21 cellular contexts compared by ENCODE assay signal in genomic region chr1:15636436-15636835, GRCh38. TPM values are rescaled to one million over a fixed set of nuclear protein-coding genes. Genes with fewer than 3 reads are reported as not detected.
A peak's percentile ranks its signal among the peaks of the same experiment; 100 is the strongest.
DNase-seq lines count a peak whose midpoint lies in the region; ATAC-seq, FAIRE-seq and TF ChIP-seq lines count a peak whose summit lies in the region.
"Had no signal": no experiment of that assay in that cellular context is flagged by ENCODE, and none has a peak within 500 bp of the region (broad histone marks: within the 10 kb centered on the region; RNA-seq: fewer than 3 reads in every experiment).

No MANE protein-coding gene starts in this region.

- POLR2A ChIA-PET in HepG2 (lab: Yijun Ruan, JAX) = interaction anchor here (1.0 kb wide), 1 partner anchor 110 kb away, joined by 3 read pairs; the partner anchor contains the start of gene DNAJC16

- H2AFZ ChIP-seq in HepG2 (ENCODE audit: low read length) = no peak overlapping the region

- no peak overlapping the region for H3K4me3 Mint-ChIP-seq in activated naive CD8-positive, alpha-beta T cell treated with anti-CD3 and anti-CD28 coated beads for 36 hours
- H3K4me3 Mint-ChIP-seq: B cell; CD4-positive, CD25-positive, alpha-beta regulatory T cell; CD8-positive, alpha-beta T cell had no signal

- WGBS in HepG2 (ENCODE audit: low lambda C conversion rate) = 100% methylated on average over 3 of the region's 4 CpGs
- WGBS in right lobe of liver (ENCODE audit: insufficient coverage, low coverage, low lambda C conversion rate, missing lambda C conversion rate) = no CpG with 5 or more reads among the region's 4 CpGs
- 43 to 84% (median 47%) methylated on average over 4 of the region's 4 CpGs for WGBS in psoas muscle, 3 donors
- WGBS in heart right ventricle, 2 donors = 92% methylated on average over 4 of the region's 4 CpGs

- no peak for FAIRE-seq in HepG2 (lab: Jason Lieb, UNC)
- FAIRE-seq: A204.1, G401.6, GM12892, H54 had no signal

- no peak for TF ChIP-seq POLR2A in HepG2 (IDR thresholded peaks at IDR 0.05; ENCODE audit: insufficient read depth in 1 of 2, low read depth in 2 of 2, low read length in 2 of 2)
- no peak for TF ChIP-seq POLR2A in right lobe of liver (IDR thresholded peaks at IDR 0.05)

- H3K4me2 ChIP-seq in HepG2 (ENCODE audit: low read depth, low read length) = no peak overlapping the region
- H3K4me2 ChIP-seq: BLaER1 had no signal

- H3K9me3 ChIP-seq in HepG2 (ENCODE audit: low read length) (no peaks in the 10 kb centered on the region), right lobe of liver (no peaks in the 10 kb centered on the region), psoas muscle (no peaks in the 10 kb centered on the region), subcutaneous abdominal adipose tissue (ENCODE audit: control insufficient read depth in 5 of 5, low read length in 5 of 5) (no peaks in the 10 kb centered on the region), heart right ventricle (no peaks in the 10 kb centered on the region)
- H3K9me3 ChIP-seq: BLaER1, Caco-2, HAP-1 had no signal

- H3K9ac ChIP-seq in HepG2 (ENCODE audit: insufficient read depth, low read depth, low read length) (no peak overlapping the region), subcutaneous abdominal adipose tissue (ENCODE audit: low read length in 5 of 5) (no peak overlapping the region)
- H3K9ac ChIP-seq: BLaER1 had no signal

- no peaks in the 10 kb centered on the region for H3K9me3 Mint-ChIP-seq in activated naive CD8-positive, alpha-beta T cell treated with anti-CD3 and anti-CD28 coated beads for 36 hours
- H3K9me3 Mint-ChIP-seq: CD4-positive, CD25-positive, alpha-beta regulatory T cell; CD8-positive, alpha-beta T cell had no signal

- H3K4me1 ChIP-seq in HepG2 (ENCODE audit: insufficient read depth, low read length) (no peaks in the 10 kb centered on the region), right lobe of liver (no peaks in the 10 kb centered on the region), psoas muscle (peaks cover 20% of the 10 kb centered on the region), subcutaneous abdominal adipose tissue (ENCODE audit: control insufficient read depth in 5 of 5, insufficient read depth in 5 of 5, low read length in 5 of 5) (peaks cover 0 to 26% (median 14%) of the 10 kb centered on the region in 5 donors), heart right ventricle (no peaks in the 10 kb centered on the region)
- H3K4me1 ChIP-seq: BLaER1, Caco-2, HAP-1 had no signal

- H3K4me1 Mint-ChIP-seq in activated naive CD8-positive, alpha-beta T cell treated with anti-CD3 and anti-CD28 coated beads for 36 hours = no peaks in the 10 kb centered on the region
- H3K4me1 Mint-ChIP-seq: B cell had no signal

- in situ Hi-C loops in HepG2 (cut with HindIII; ENCODE audit: extremely low pct_ligation_motif_present, low pct_unique_long_range_greater_than_20kb) = no loop called here

- H3K27ac Mint-ChIP-seq in activated naive CD8-positive, alpha-beta T cell treated with anti-CD3 and anti-CD28 coated beads for 36 hours = no peak overlapping the region
- H3K27ac Mint-ChIP-seq: B cell; CD8-positive, alpha-beta T cell had no signal

- peaks cover 27% of the 10 kb centered on the region for H3K36me3 Mint-ChIP-seq in activated naive CD8-positive, alpha-beta T cell treated with anti-CD3 and anti-CD28 coated beads for 36 hours

- ATAC-seq in HepG2 (no peak), right lobe of liver (no peak), psoas muscle (peak; percentile 55 to 91 (median 80)), heart right ventricle (no peak)
- ATAC-seq: CD8-positive, alpha-beta T cell had no signal

- DNase-seq in HepG2 (ENCODE audit: low spot score) = no peak
- DNase-seq in right lobe of liver = no peak
- DNase-seq in psoas muscle = peak in 1 of 2 donors; percentile 56
- no peak for DNase-seq in heart right ventricle
- DNase-seq in activated naive CD8-positive, alpha-beta T cell treated with anti-CD3 and anti-CD28 coated beads for 36 hours = no peak
- DNase-seq: Caco-2; CD4-positive, CD25-positive, alpha-beta regulatory T cell; CD8-positive, alpha-beta T cell; DMS153; DND-41; GOT3 had no signal

- intact Hi-C loops in HepG2 (cut with micrococcal nuclease; ENCODE audit: unreplicated experiment) (no loop called here), right lobe of liver (cut with DNase I) (no loop called here), psoas muscle (cut with DNase I) (no loop called here), heart right ventricle (cut with DNase I) (no loop called here)

- no peaks in the 10 kb centered on the region for H3K27me3 Mint-ChIP-seq in activated naive CD8-positive, alpha-beta T cell treated with anti-CD3 and anti-CD28 coated beads for 36 hours
- H3K27me3 Mint-ChIP-seq: B cell; CD4-positive, CD25-positive, alpha-beta regulatory T cell had no signal

- no peak for TF ChIP-seq CTCF in HepG2 (CRISPR knock-in tag; IDR thresholded peaks at IDR 0.05)
- no peak for TF ChIP-seq CTCF in right lobe of liver (IDR thresholded peaks at IDR 0.05)
- TF ChIP-seq CTCF in psoas muscle (IDR thresholded peaks at IDR 0.05) = no peak
- no peak for TF ChIP-seq CTCF in heart right ventricle (IDR thresholded peaks at IDR 0.05)

- H3K27ac ChIP-seq in HepG2 (ENCODE audit: extremely low read length, insufficient read depth, low read length) (no peak overlapping the region), right lobe of liver (no peak overlapping the region), psoas muscle (peak overlapping the region; percentile 73), subcutaneous abdominal adipose tissue (ENCODE audit: low read depth, low read length) (peak overlapping the region; percentile 0), heart right ventricle (no peak overlapping the region)
- H3K27ac ChIP-seq: 22Rv1, BLaER1, C4-2B had no signal

- no peaks in the 10 kb centered on the region for H3K27me3 ChIP-seq in HepG2 (ENCODE audit: control insufficient read depth in 1 of 2, insufficient read depth in 2 of 2, low read length in 2 of 2)
- H3K27me3 ChIP-seq in right lobe of liver = no peaks in the 10 kb centered on the region
- H3K27me3 ChIP-seq in psoas muscle (ENCODE audit: insufficient read depth in 3 of 3, low read length in 2 of 3) = no peaks in the 10 kb centered on the region
- no peaks in the 10 kb centered on the region for H3K27me3 ChIP-seq in subcutaneous abdominal adipose tissue (ENCODE audit: control insufficient read depth in 5 of 5, insufficient read depth in 4 of 5, low read length in 5 of 5)
- H3K27me3 ChIP-seq in heart right ventricle = no peaks in the 10 kb centered on the region
- H3K27me3 ChIP-seq: BLaER1 had no signal

- H3K79me2 ChIP-seq in HepG2 (ENCODE audit: insufficient read depth, low read length) = peaks cover 4% of the 10 kb centered on the region

- H3K36me3 ChIP-seq in HepG2 (replicated peaks in 1 of 2; ENCODE audit: control insufficient read depth in 1 of 2, insufficient read depth in 2 of 2, low read length in 2 of 2) (peaks cover 46 to 97% of the 10 kb centered on the region in 2 experiments), right lobe of liver (peaks cover 9 to 100% (median 56%) of the 10 kb centered on the region in 4 donors), psoas muscle (ENCODE audit: insufficient read depth in 1 of 2, low read depth in 1 of 2) (peaks cover 15 to 100% of the 10 kb centered on the region in 2 donors), subcutaneous abdominal adipose tissue (ENCODE audit: control insufficient read depth in 5 of 5, insufficient read depth in 5 of 5, low read length in 5 of 5) (peaks cover 32 to 88% (median 71%) of the 10 kb centered on the region in 5 donors), heart right ventricle (peaks cover 0 to 100% (median 62%) of the 10 kb centered on the region in 9 donors)

- H3K4me3 ChIP-seq in HepG2 (replicated peaks in 1 of 3; ENCODE audit: insufficient read depth in 1 of 3, low read depth in 2 of 3, low read length in 3 of 3) = no peak overlapping the region
- H3K4me3 ChIP-seq in right lobe of liver = no peak overlapping the region
- no peak overlapping the region for H3K4me3 ChIP-seq in psoas muscle
- no peak overlapping the region for H3K4me3 ChIP-seq in subcutaneous abdominal adipose tissue (ENCODE audit: low read depth in 1 of 5, low read length in 5 of 5)
- H3K4me3 ChIP-seq in heart right ventricle = no peak overlapping the region
- H3K4me3 ChIP-seq: BLaER1, HAP-1 had no signal

- TF ChIP-seq EP300 in HepG2 (IDR thresholded peaks at IDR 0.05; ENCODE audit: low read depth in 2 of 2, low read length in 2 of 2) = no peak
- TF ChIP-seq EP300 in HepG2 (CRISPR knock-in tag; IDR thresholded peaks at IDR 0.05; ENCODE audit: borderline replicate concordance) = no peak

- CTCF ChIA-PET in HepG2 (lab: Yijun Ruan, JAX; ENCODE audit: low intra/inter-chr PET ratio, low total read pairs) = no interaction called here

- no peak for TF ChIP-seq RAD21 in HepG2 (CRISPR knock-in tag; IDR thresholded peaks at IDR 0.05)

- no TSS peak for BruUV-seq in HepG2 (replicated peaks; lab: Mats Ljungman, UMichigan)

- 0 out of 2 replicates have a peak, but pooled peaks cover 3% of the 10 kb centered on the region for H4K20me1 ChIP-seq in HepG2 (ENCODE audit: insufficient read depth, low read length)

RNA-seq across cellular contexts. Expression of gene DDI2, which starts 19.2 kb away (rescaled TPM):
- total RNA-seq in HepG2 (2016; rRNA removed; fragmentation: Illumina TruSeq; extraction: Trizol) (25.7 and 34.0 TPM in 2 replicates), right lobe of liver (10 to 100 TPM; 24.9 to 70.0 (median 42.9) TPM), psoas muscle (10 to 100 TPM; 23.8 to 80.2 (median 39.5) TPM), heart right ventricle (10 to 100 TPM; 17.7 to 29.6 (median 24.7) TPM)
- 5.9 and 7.5 TPM in 2 replicates for total RNA-seq in HepG2 (2016; cell fraction: cytosol; rRNA removed; fragmentation: Illumina TruSeq; extraction: Trizol; ENCODE audit: low read depth)
- 26.2 and 32.2 TPM in 2 replicates for total RNA-seq in HepG2 (2016; cell fraction: insoluble cytoplasmic fraction; rRNA removed; fragmentation: Illumina TruSeq; extraction: Trizol)
- total RNA-seq in HepG2 (2016; cell fraction: membrane; rRNA removed; fragmentation: Illumina TruSeq; extraction: Trizol) = 11.2 and 13.9 TPM in 2 replicates
- total RNA-seq in HepG2 (2016; cell fraction: nucleus; rRNA removed; fragmentation: Illumina TruSeq; extraction: Trizol) = 41.5 and 50.4 TPM in 2 replicates
- polyA plus RNA-seq in HepG2 (2011; rRNA removed) (8.5 and 10.1 TPM in 2 replicates), psoas muscle (10 to 100 TPM in 2 of 3 donors, 1 to 10 TPM in 1; 4.8 to 35.4 (median 18.7) TPM), heart right ventricle (10 to 100 TPM in 1 of 2 donors, 1 to 10 TPM in 1; 2.1 to 10.8 TPM)
- polyA plus RNA-seq in HepG2 (2011; cell fraction: cytosol; rRNA removed) = 5.5 and 7.7 TPM in 2 replicates
- polyA plus RNA-seq in HepG2 (2011; cell fraction: nucleus; rRNA removed) = 19.8 and 23.2 TPM in 2 replicates
- 19.5 and 23.0 TPM in 2 replicates for polyA plus RNA-seq in HepG2 (2012)
- 1.1 and 1.3 TPM in 2 replicates for polyA plus RNA-seq in HepG2 (2016; cell fraction: cytosol; fragmentation: Illumina TruSeq; extraction: Trizol; ENCODE audit: low read depth)
- 22.9 and 23.8 TPM in 2 replicates for polyA plus RNA-seq in HepG2 (2016; cell fraction: insoluble cytoplasmic fraction; fragmentation: Illumina TruSeq; extraction: Trizol; ENCODE audit: low read depth)
- polyA plus RNA-seq in HepG2 (2016; cell fraction: membrane; fragmentation: Illumina TruSeq; extraction: Trizol; ENCODE audit: low read depth) = 2.7 and 3.3 TPM in 2 replicates
- polyA plus RNA-seq in HepG2 (2016; cell fraction: nucleus; fragmentation: Illumina TruSeq; extraction: Trizol; ENCODE audit: insufficient read depth, low read depth) = 23.7 and 25.3 TPM in 2 replicates
- polyA minus RNA-seq in HepG2 (2011; rRNA and poly(A)+ RNA removed; ENCODE audit: low replicate concordance) = 38.4 and 51.6 TPM in 2 replicates
- 15.5 and 15.8 TPM in 2 replicates for polyA minus RNA-seq in HepG2 (2011; cell fraction: cytosol; rRNA and poly(A)+ RNA removed)
- polyA minus RNA-seq in HepG2 (2011; cell fraction: nucleus; rRNA and poly(A)+ RNA removed) = 118 and 145 TPM in 2 replicates
- 10 to 100 TPM; 45.4 to 45.9 TPM for total RNA-seq in activated naive CD8-positive, alpha-beta T cell treated with anti-CD3 and anti-CD28 coated beads for 36 hours

RNA-seq across cellular contexts. Expression of gene PLEKHM2, which starts 47.7 kb away (rescaled TPM):
- total RNA-seq in HepG2 (2016; rRNA removed; fragmentation: Illumina TruSeq; extraction: Trizol) (16.0 and 16.5 TPM in 2 replicates), right lobe of liver (10 to 100 TPM; 15.6 to 27.9 (median 20.2) TPM), psoas muscle (100 to 1,000 TPM; 137 to 177 (median 156) TPM), heart right ventricle (100 to 1,000 TPM in 1 of 10 donors, 10 to 100 TPM in 9; 69.0 to 106 (median 81.0) TPM)
- total RNA-seq in HepG2 (2016; cell fraction: cytosol; rRNA removed; fragmentation: Illumina TruSeq; extraction: Trizol; ENCODE audit: low read depth) = 8.1 TPM in 2 replicates
- 13.6 and 18.8 TPM in 2 replicates for total RNA-seq in HepG2 (2016; cell fraction: insoluble cytoplasmic fraction; rRNA removed; fragmentation: Illumina TruSeq; extraction: Trizol)
- 24.3 and 24.5 TPM in 2 replicates for total RNA-seq in HepG2 (2016; cell fraction: membrane; rRNA removed; fragmentation: Illumina TruSeq; extraction: Trizol)
- 11.3 and 15.4 TPM in 2 replicates for total RNA-seq in HepG2 (2016; cell fraction: nucleus; rRNA removed; fragmentation: Illumina TruSeq; extraction: Trizol)
- polyA plus RNA-seq in HepG2 (2011; rRNA removed) (27.3 and 34.0 TPM in 2 replicates), psoas muscle (100 to 1,000 TPM in 1 of 3 donors, 10 to 100 TPM in 2; 78.1 to 167 (median 86.8) TPM), heart right ventricle (10 to 100 TPM; 63.7 to 72.9 TPM)
- polyA plus RNA-seq in HepG2 (2011; cell fraction: cytosol; rRNA removed) = 18.9 and 29.3 TPM in 2 replicates
- polyA plus RNA-seq in HepG2 (2011; cell fraction: nucleus; rRNA removed) = 58.0 and 66.7 TPM in 2 replicates
- polyA plus RNA-seq in HepG2 (2012) = 15.7 and 19.3 TPM in 2 replicates
- 8.8 and 9.4 TPM in 2 replicates for polyA plus RNA-seq in HepG2 (2016; cell fraction: cytosol; fragmentation: Illumina TruSeq; extraction: Trizol; ENCODE audit: low read depth)
- polyA plus RNA-seq in HepG2 (2016; cell fraction: insoluble cytoplasmic fraction; fragmentation: Illumina TruSeq; extraction: Trizol; ENCODE audit: low read depth) = 16.1 and 23.7 TPM in 2 replicates
- polyA plus RNA-seq in HepG2 (2016; cell fraction: membrane; fragmentation: Illumina TruSeq; extraction: Trizol; ENCODE audit: low read depth) = 20.7 and 24.2 TPM in 2 replicates
- polyA plus RNA-seq in HepG2 (2016; cell fraction: nucleus; fragmentation: Illumina TruSeq; extraction: Trizol; ENCODE audit: insufficient read depth, low read depth) = 32.6 and 36.7 TPM in 2 replicates
- polyA minus RNA-seq in HepG2 (2011; rRNA and poly(A)+ RNA removed; ENCODE audit: low replicate concordance) = 51.5 and 64.7 TPM in 2 replicates
- 18.3 and 18.9 TPM in 2 replicates for polyA minus RNA-seq in HepG2 (2011; cell fraction: cytosol; rRNA and poly(A)+ RNA removed)
- polyA minus RNA-seq in HepG2 (2011; cell fraction: nucleus; rRNA and poly(A)+ RNA removed) = 8.8 and 9.9 TPM in 2 replicates
- total RNA-seq in activated naive CD8-positive, alpha-beta T cell treated with anti-CD3 and anti-CD28 coated beads for 36 hours = 10 to 100 TPM; 45.4 to 50.6 TPM

RNA-seq across cellular contexts. Expression of gene AGMAT, which starts 51.6 kb away (rescaled TPM):
- total RNA-seq in HepG2 (2016; rRNA removed; fragmentation: Illumina TruSeq; extraction: Trizol) = 174 and 216 TPM in 2 replicates
- 22.0 and 25.2 TPM in 2 replicates for total RNA-seq in HepG2 (2016; cell fraction: cytosol; rRNA removed; fragmentation: Illumina TruSeq; extraction: Trizol; ENCODE audit: low read depth)
- total RNA-seq in HepG2 (2016; cell fraction: insoluble cytoplasmic fraction; rRNA removed; fragmentation: Illumina TruSeq; extraction: Trizol) = 174 and 209 TPM in 2 replicates
- 86.5 and 94.9 TPM in 2 replicates for total RNA-seq in HepG2 (2016; cell fraction: membrane; rRNA removed; fragmentation: Illumina TruSeq; extraction: Trizol)
- 61.7 and 71.0 TPM in 2 replicates for total RNA-seq in HepG2 (2016; cell fraction: nucleus; rRNA removed; fragmentation: Illumina TruSeq; extraction: Trizol)
- polyA plus RNA-seq in HepG2 (2011; rRNA removed) = 52.6 and 59.1 TPM in 2 replicates
- polyA plus RNA-seq in HepG2 (2011; cell fraction: cytosol; rRNA removed) = 56.4 and 64.1 TPM in 2 replicates
- polyA plus RNA-seq in HepG2 (2011; cell fraction: nucleus; rRNA removed) = 19.8 and 21.4 TPM in 2 replicates
- 42.6 and 66.8 TPM in 2 replicates for polyA plus RNA-seq in HepG2 (2012)
- polyA plus RNA-seq in HepG2 (2016; cell fraction: cytosol; fragmentation: Illumina TruSeq; extraction: Trizol; ENCODE audit: low read depth) = 17.9 and 21.4 TPM in 2 replicates
- 174 and 175 TPM in 2 replicates for polyA plus RNA-seq in HepG2 (2016; cell fraction: insoluble cytoplasmic fraction; fragmentation: Illumina TruSeq; extraction: Trizol; ENCODE audit: low read depth)
- 49.4 and 51.3 TPM in 2 replicates for polyA plus RNA-seq in HepG2 (2016; cell fraction: membrane; fragmentation: Illumina TruSeq; extraction: Trizol; ENCODE audit: low read depth)
- polyA plus RNA-seq in HepG2 (2016; cell fraction: nucleus; fragmentation: Illumina TruSeq; extraction: Trizol; ENCODE audit: insufficient read depth, low read depth) = 65.8 and 75.1 TPM in 2 replicates
- polyA minus RNA-seq in HepG2 (2011; rRNA and poly(A)+ RNA removed; ENCODE audit: low replicate concordance) = 29.8 and 85.0 TPM in 2 replicates
- 46.5 and 48.4 TPM in 2 replicates for polyA minus RNA-seq in HepG2 (2011; cell fraction: cytosol; rRNA and poly(A)+ RNA removed)
- 22.0 and 23.9 TPM in 2 replicates for polyA minus RNA-seq in HepG2 (2011; cell fraction: nucleus; rRNA and poly(A)+ RNA removed)
- 10 to 100 TPM; 49.4 to 79.9 (median 66.1) TPM for total RNA-seq in right lobe of liver
- total RNA-seq in psoas muscle = 10 to 100 TPM in 1 of 4 donors, 1 to 10 TPM in 3; 2.6 to 12.6 (median 3.4) TPM
- 1 to 10 TPM; 2.6 to 8.1 (median 7.2) TPM for polyA plus RNA-seq in psoas muscle
- under 1 TPM in 6 of 10 donors, not detected in 4; 0.13 to 0.30 (median 0.24) TPM for total RNA-seq in heart right ventricle
- under 1 TPM in 1 of 2 donors, not detected in 1; 0.06 TPM for polyA plus RNA-seq in heart right ventricle
- 10 to 100 TPM; 25.4 to 26.2 TPM for total RNA-seq in activated naive CD8-positive, alpha-beta T cell treated with anti-CD3 and anti-CD28 coated beads for 36 hours

Comparison
In these comparisons a context has a peak if more than half of its experiments do, and no peak if none do; other contexts are left out.
1. ATAC-seq: peak in psoas muscle (4 of 4); none in HepG2 (single experiment), right lobe of liver (0 of 4) and heart right ventricle (0 of 8).
2. H3K27ac ChIP-seq: peak in psoas muscle (single experiment) and subcutaneous abdominal adipose tissue (single experiment); none in HepG2 (single experiment), right lobe of liver (0 of 3) and heart right ventricle (0 of 10).